In genomic region chr17:55279788-55280579, GRCh38 we compare ENCODE assay signal across 28 cellular contexts. TPM values are rescaled to one million over a fixed set of nuclear protein-coding genes. Genes with fewer than 3 reads are reported as not detected.
A peak's percentile ranks its signal among the peaks of the same experiment; 100 is the strongest.
DNase-seq lines count a peak whose midpoint lies in the region; ATAC-seq and TF ChIP-seq lines count a peak whose summit lies in the region.
"Had no signal": no experiment of that assay in that cellular context is flagged by ENCODE, and none has a peak within 500 bp of the region (broad histone marks: within the 10 kb centered on the region; RNA-seq: fewer than 3 reads in every experiment).

No MANE protein-coding gene starts in this region.

- no peak for TF ChIP-seq POLR2A in breast epithelium (IDR thresholded peaks at IDR 0.05)

- H3K4me1 ChIP-seq in breast epithelium (peaks cover 14 to 28% of the 10 kb centered on the region in 2 donors), mammary epithelial cell (ENCODE audit: insufficient read depth, low read length) (peaks cover 20% of the 10 kb centered on the region), lower lobe of right lung (peaks cover 61% of the 10 kb centered on the region), tibial artery (peaks cover 11 to 91% (median 77%) of the 10 kb centered on the region in 4 donors)
- H3K4me1 ChIP-seq: BE2C had no signal

- H3K27me3 ChIP-seq in breast epithelium, result no peaks in the 10 kb centered on the region
- no peaks in the 10 kb centered on the region for H3K27me3 ChIP-seq in mammary epithelial cell (ENCODE audit: insufficient read depth, low read length)
- H3K27me3 ChIP-seq in lower lobe of right lung (ENCODE audit: low read depth), result no peaks in the 10 kb centered on the region
- H3K27me3 ChIP-seq in tibial artery, result no peaks in the 10 kb centered on the region
- H3K27me3 ChIP-seq: BE2C had no signal

- no peaks in the 10 kb centered on the region for H3K79me2 ChIP-seq in mammary epithelial cell (ENCODE audit: insufficient read depth, low read length)

- CTCF ChIA-PET in mammary epithelial cell (lab: Charles Lee; ENCODE audit: low non-redundant PET), result no interaction called here

- in situ Hi-C loops in mammary epithelial cell (cut with MboI; ENCODE audit: low sequenced_read_pairs in 2 of 2), result loop anchor here in 1 of 2 donors (25.0 kb wide), 2 partner anchors 218 to 293 kb away; no protein-coding TSS in a partner anchor

- no peak for ATAC-seq in lower lobe of right lung
- no peak for ATAC-seq in HG03196 (IDR thresholded peaks at IDR 0.05; ENCODE audit: unreplicated experiment)
- ATAC-seq: Panc1 had no signal

- H3K4me2 ChIP-seq in mammary epithelial cell (ENCODE audit: insufficient read depth, low read depth, low read length), result no peak overlapping the region

- intact Hi-C loops in breast epithelium (cut with DNase I; ENCODE audit: low total_unique reads) (no loop called here), mammary epithelial cell (cut with micrococcal nuclease) (no loop called here), lower lobe of right lung (cut with DNase I) (no loop called here), tibial artery (cut with DNase I; ENCODE audit: low total_unique reads) (no loop called here)

- H3K9me3 ChIP-seq in breast epithelium (no peaks in the 10 kb centered on the region), mammary epithelial cell (replicated peaks; ENCODE audit: insufficient read depth, low read length) (no peaks in the 10 kb centered on the region), lower lobe of right lung (no peaks in the 10 kb centered on the region), tibial artery (no peaks in the 10 kb centered on the region)
- H3K9me3 ChIP-seq: BE2C had no signal

- no TSS peak for BruUV-seq in mammary epithelial cell (replicated peaks; lab: Mats Ljungman, UMichigan)

- H3K27ac ChIP-seq in breast epithelium, result peak overlapping the region; percentile 45 to 91
- H3K27ac ChIP-seq in mammary epithelial cell (ENCODE audit: insufficient read depth, low read depth, low read length), result no peak overlapping the region
- peak overlapping the region; percentile 4 for H3K27ac ChIP-seq in lower lobe of right lung
- H3K27ac ChIP-seq in tibial artery, result peak overlapping the region; percentile 83 to 88
- H3K27ac ChIP-seq: 22Rv1, HL-60, RWPE1 had no signal

- H3K36me3 ChIP-seq in breast epithelium (no peaks in the 10 kb centered on the region), mammary epithelial cell (ENCODE audit: insufficient read depth, low read length) (no peaks in the 10 kb centered on the region), lower lobe of right lung (no peaks in the 10 kb centered on the region), tibial artery (no peaks in the 10 kb centered on the region)
- H3K36me3 ChIP-seq: BE2C had no signal

- DNase-seq in breast epithelium (ENCODE audit: low spot score in 2 of 2) (no peak), mammary epithelial cell (no peak), cerebellum (ENCODE audit: low spot score) (peak; percentile 26), lower lobe of right lung (no peak), tibial artery (no peak), NCI-H1092 treated with DMSO at 0.1 percent for 48 hours (lab: John Stamatoyannopoulos, UW) (no peak), NCI-H2171 (lab: John Stamatoyannopoulos, UW) (no peak)
- DNase-seq: ACHN; BE2C; CD8-positive, alpha-beta memory T cell; DMS79 treated with DMSO at 0.1 percent for 48 hours; GF-D8; NCI-H1048; NCI-H1436; NCI-H187; NCI-H2081 treated with DMSO at 0.1 percent for 48 hours; NCI-H2171 treated with DMSO at 0.1 percent for 48 hours; NCI-H345; NCI-H524 treated with DMSO at 0.1 percent for 48 hours; NCI-H774; NK-92 treated with Interleukin-12 subunit alpha and Interleukin-12 subunit beta, amount 100 ng/mL, for 24 hours; SHP77 treated with DMSO at 0.1 percent for 48 hours had no signal

- TF ChIP-seq CTCF in breast epithelium (IDR thresholded peaks at IDR 0.05) (no peak), mammary epithelial cell (conservative IDR thresholded peaks at IDR 0.05 in 1 of 2, IDR thresholded peaks at IDR 0.05 in 1 of 2; ENCODE audit: extremely low read depth in 1 of 2, insufficient read depth in 1 of 2, low read depth in 1 of 2, low read length in 2 of 2) (no peak), lower lobe of right lung (IDR thresholded peaks at IDR 0.05) (no peak), tibial artery (IDR thresholded peaks at IDR 0.05) (no peak)

- H3K4me3 ChIP-seq in breast epithelium, result no peak overlapping the region
- H3K4me3 ChIP-seq in mammary epithelial cell (replicated peaks in 1 of 3; ENCODE audit: insufficient read depth in 1 of 3, low read depth in 2 of 3, low read length in 3 of 3), result no peak overlapping the region
- no peak overlapping the region for H3K4me3 ChIP-seq in lower lobe of right lung
- no peak overlapping the region for H3K4me3 ChIP-seq in tibial artery

- dilution Hi-C loops in mammary epithelial cell (cut with HindIII; ENCODE audit: low sequenced_read_pairs), result no loop called here

- H2AFZ ChIP-seq in mammary epithelial cell (ENCODE audit: low read depth, low read length), result no peak overlapping the region

- no peak overlapping the region for H3K9ac ChIP-seq in mammary epithelial cell (ENCODE audit: insufficient read depth, low read length)

- H4K20me1 ChIP-seq in mammary epithelial cell (ENCODE audit: insufficient read depth, low read length), result no peaks in the 10 kb centered on the region

- 100% methylated on average over 2 of the region's 2 CpGs for WGBS in mammary epithelial cell (ENCODE audit: low coverage, missing lambda C conversion rate)

RNA-seq across cellular contexts. Expression of gene HLF, which starts 15.2 kb away (rescaled TPM):
- total RNA-seq in breast epithelium (10 to 100 TPM; 11.8 to 21.4 (median 13.4) TPM), mammary epithelial cell (under 1 TPM; 0.21 to 0.67 TPM), cerebellum (13.5 TPM), lower lobe of right lung (29.4 TPM)
- 0.16 TPM for polyA plus RNA-seq in mammary epithelial cell
- polyA minus RNA-seq in mammary epithelial cell, result not detected
- polyA plus RNA-seq: CD14-positive monocyte had no signal
